24 cellular contexts compared by ENCODE assay signal in genomic region chr6:3851839-3852238, GRCh38. TPM values are rescaled to one million over a fixed set of nuclear protein-coding genes. Genes with fewer than 3 reads are reported as not detected.
DNase-seq lines count a peak whose midpoint lies in the region; ATAC-seq, FAIRE-seq and TF ChIP-seq lines count a peak whose summit lies in the region.
"Had no signal": no experiment of that assay in that cellular context is flagged by ENCODE, and none has a peak within 500 bp of the region (broad histone marks: within the 10 kb centered on the region; RNA-seq: fewer than 3 reads in every experiment).

No MANE protein-coding gene starts in this region.

- no peaks in the 10 kb centered on the region for H3F3A ChIP-seq in neural progenitor cell (ENCODE audit: low read depth)

- H3K4me2 ChIP-seq in neural progenitor cell: no peak overlapping the region
- H3K4me2 ChIP-seq: A549; BLaER1 treated with 17β-estradiol and CSF1 and Interleukin-3, amounts not matched to agents 10 nM and 100 nM had no signal

- H3K27me3 Mint-ChIP-seq in activated T-helper 17 cell treated with anti-CD3 and anti-CD28 coated beads, Interleukin-2, amount 50 U/mL, for 72 hours: no peaks in the 10 kb centered on the region
- peaks cover 3% of the 10 kb centered on the region for H3K27me3 Mint-ChIP-seq in neural progenitor cell (ENCODE audit: insufficient read depth, low read depth)
- H3K27me3 Mint-ChIP-seq: B cell; CD4-positive, alpha-beta T cell had no signal

- H4K20me1 ChIP-seq in neural progenitor cell (ENCODE audit: low read depth): no peaks in the 10 kb centered on the region
- H4K20me1 ChIP-seq: BLaER1 treated with 17β-estradiol and CSF1 and Interleukin-3, amounts not matched to agents 10 nM and 100 nM had no signal

- H3K4me1 Mint-ChIP-seq in activated T-helper 17 cell treated with anti-CD3 and anti-CD28 coated beads, Interleukin-2, amount 50 U/mL, for 72 hours: peaks cover 20% of the 10 kb centered on the region
- H3K4me1 Mint-ChIP-seq in neural progenitor cell: peaks cover 3% of the 10 kb centered on the region

- FAIRE-seq in A204.1 (lab: Jason Lieb, UNC) (peak; percentile 48), TTC549 (lab: Jason Lieb, UNC) (peak; percentile 45)
- FAIRE-seq: A549, D721Med, G401.6, GM12891, GM19239 had no signal

- no peaks in the 10 kb centered on the region for H3K27me3 ChIP-seq in neural progenitor cell
- H3K27me3 ChIP-seq: BLaER1 treated with 17β-estradiol and CSF1 and Interleukin-3, amounts not matched to agents 10 nM and 100 nM had no signal

- intact Hi-C loops in Right ventricle myocardium inferior (cut with DNase I): no loop called here

- no peak overlapping the region for H3K4me3 ChIP-seq in neural progenitor cell
- H3K4me3 ChIP-seq: A549; BLaER1 treated with 17β-estradiol and CSF1 and Interleukin-3, amounts not matched to agents 10 nM and 100 nM had no signal

- H3K36me3 ChIP-seq in neural progenitor cell: no peaks in the 10 kb centered on the region
- H3K36me3 ChIP-seq: BLaER1 treated with 17β-estradiol and CSF1 and Interleukin-3, amounts not matched to agents 10 nM and 100 nM had no signal

- no peak overlapping the region for H3K9ac ChIP-seq in neural progenitor cell
- H3K9ac ChIP-seq: BLaER1 treated with 17β-estradiol and CSF1 and Interleukin-3, amounts not matched to agents 10 nM and 100 nM had no signal

- H3K9me3 Mint-ChIP-seq in activated T-helper 17 cell treated with anti-CD3 and anti-CD28 coated beads, Interleukin-2, amount 50 U/mL, for 72 hours: no peaks in the 10 kb centered on the region
- peaks cover 12% of the 10 kb centered on the region for H3K9me3 Mint-ChIP-seq in neural progenitor cell
- H3K9me3 Mint-ChIP-seq: CD4-positive, alpha-beta T cell had no signal

- DNase-seq in neural progenitor cell (ENCODE audit: low spot score) (no peak), KG1 (lab: John Stamatoyannopoulos, UW) (no peak), NCI-H1930 (lab: John Stamatoyannopoulos, UW) (no peak), Right ventricle myocardium inferior (ENCODE audit: missing footprints) (no peak)
- DNase-seq in activated CD4-positive, CD25-positive, alpha-beta regulatory T cell treated with anti-CD3 and anti-CD28 coated beads, Interleukin-2, amount 50 U/mL, for 72 hours: no peak
- DNase-seq: 8988T; AML-193; Caco-2; Calu3; CD4-positive, alpha-beta T cell; CD8-positive, alpha-beta T cell; DMS79 treated with DMSO at 0.1 percent for 48 hours; GF-D8 had no signal

- ATAC-seq in activated T-helper 17 cell treated with anti-CD3 and anti-CD28 coated beads, Interleukin-2, amount 50 U/mL, for 72 hours (replicated peaks): no peak
- ATAC-seq in Right ventricle myocardium inferior: no peak
- ATAC-seq: A549; CD8-positive, alpha-beta T cell had no signal

- H3K36me3 Mint-ChIP-seq in activated T-helper 17 cell treated with anti-CD3 and anti-CD28 coated beads, Interleukin-2, amount 50 U/mL, for 72 hours (ENCODE audit: low read depth): peaks cover 38% of the 10 kb centered on the region
- peaks cover 5% of the 10 kb centered on the region for H3K36me3 Mint-ChIP-seq in neural progenitor cell
- H3K36me3 Mint-ChIP-seq: CD8-positive, alpha-beta T cell had no signal

- no peak for TF ChIP-seq CTCF in neural progenitor cell (IDR thresholded peaks at IDR 0.05)

- H3K4me1 ChIP-seq in neural progenitor cell: no peaks in the 10 kb centered on the region
- H3K4me1 ChIP-seq: A549; BLaER1 treated with 17β-estradiol and CSF1 and Interleukin-3, amounts not matched to agents 10 nM and 100 nM; Caco-2 had no signal

- H3K79me2 ChIP-seq in neural progenitor cell (ENCODE audit: low read depth): no peaks in the 10 kb centered on the region

- no peak overlapping the region for H3K27ac ChIP-seq in neural progenitor cell
- H3K27ac ChIP-seq: A549; BLaER1 treated with 17β-estradiol and CSF1 and Interleukin-3, amounts not matched to agents 10 nM and 100 nM; C4-2B had no signal

- no peak overlapping the region for H3K27ac Mint-ChIP-seq in activated T-helper 17 cell treated with anti-CD3 and anti-CD28 coated beads, Interleukin-2, amount 50 U/mL, for 72 hours
- H3K27ac Mint-ChIP-seq in neural progenitor cell: peak overlapping the region; percentile 46
- H3K27ac Mint-ChIP-seq: B cell; CD8-positive, alpha-beta T cell had no signal

- H3K4me3 Mint-ChIP-seq in activated T-helper 17 cell treated with anti-CD3 and anti-CD28 coated beads, Interleukin-2, amount 50 U/mL, for 72 hours: peak overlapping the region; percentile 96
- H3K4me3 Mint-ChIP-seq in neural progenitor cell: no peak overlapping the region
- H3K4me3 Mint-ChIP-seq: B cell; CD4-positive, alpha-beta T cell; CD8-positive, alpha-beta T cell had no signal

- no peak overlapping the region for H2AFZ ChIP-seq in neural progenitor cell (replicated peaks)

- H3K9me3 ChIP-seq in neural progenitor cell (ENCODE audit: low read depth): no peaks in the 10 kb centered on the region
- H3K9me3 ChIP-seq: A549 had no signal

RNA-seq across cellular contexts. Expression of gene FAM50B, which starts 2.7 kb away (rescaled TPM):
- total RNA-seq in activated T-helper 17 cell treated with anti-CD3 and anti-CD28 coated beads, Interleukin-2, amount 50 U/mL, for 72 hours: 10 to 100 TPM; 13.9 to 22.8 TPM
- total RNA-seq in neural progenitor cell (ENCODE audit: low replicate concordance) (2.8 and 4.5 TPM in 2 replicates), Right ventricle myocardium inferior (26.5 TPM)
- total RNA-seq: Caco-2 had no signal
